Comparison of ENCODE assay signal across 28 cellular contexts in genomic region chr20:9388826-9389187, GRCh38.
"Had no signal": no experiment of that assay in that cellular context is flagged by ENCODE, and none has a peak within 500 bp of the region (broad histone marks: within the 10 kb centered on the region; RNA-seq: fewer than 3 reads in every experiment).

No MANE protein-coding gene starts in this region.

- H3K4me1 ChIP-seq: colonic mucosa, foreskin keratinocyte, psoas muscle, spleen, testis had no signal

- FAIRE-seq: urothelium cell line had no signal

- H3K4me3 ChIP-seq: colonic mucosa, esophagus muscularis mucosa, gastroesophageal sphincter, heart left ventricle, lower lobe of right lung, ovary, psoas muscle, skin epidermis, spleen, testis, tibial nerve, upper lobe of left lung had no signal

- H3K27ac ChIP-seq: colonic mucosa, epithelial cell of prostate, esophagus muscularis mucosa, foreskin keratinocyte, gastroesophageal sphincter, heart left ventricle, lower lobe of right lung, ovary, psoas muscle, skin epidermis, spleen, testis, tibial nerve, upper lobe of left lung had no signal

- DNase-seq: effector CD8-positive, alpha-beta T cell; endodermal cell; foreskin keratinocyte; heart left ventricle; hippocampal formation; islet precursor cell; left ventricle myocardium superior; lower lobe of right lung; naive thymus-derived CD8-positive, alpha-beta T cell; occipital lobe; ovary; posterior cingulate gyrus; psoas muscle; right cardiac atrium; spleen; stimulated activated CD4-positive, alpha-beta T cell treated with anti-CD3 and anti-CD28 coated beads, Interleukin-4, amount 100 ng/mL, for 4 hours; stimulated activated naive CD8-positive, alpha-beta T cell treated with anti-CD3 and anti-CD28 coated beads, Interleukin-15, Interleukin-2, amounts not matched to agents 100 U/mL and 50 U/mL, for 24 hours; substantia nigra; testis; upper lobe of left lung had no signal

- H3K36me3 ChIP-seq: colonic mucosa, ovary, spleen had no signal

- H3K27me3 ChIP-seq: colonic mucosa, esophagus muscularis mucosa, foreskin keratinocyte, gastroesophageal sphincter, heart left ventricle, ovary, spleen, testis, tibial nerve, upper lobe of left lung had no signal

- ATAC-seq: foreskin keratinocyte; gastroesophageal sphincter; heart left ventricle; left ventricle myocardium superior; lower lobe of right lung; naive thymus-derived CD8-positive, alpha-beta T cell; psoas muscle; right cardiac atrium; stimulated activated memory B cell treated with anti-CD40 and anti-IgM and Interleukin-4, amounts not matched to agents 10 μg/mL and 1 μg/mL and 100 μg/mL, for 72 hours; stimulated activated naive CD8-positive, alpha-beta T cell treated with anti-CD3 and anti-CD28 coated beads, Interleukin-15, Interleukin-2, amounts not matched to agents 100 U/mL and 50 U/mL, for 24 hours had no signal
